8 cellular contexts compared by ENCODE assay signal in genomic region chr11:110295487-110296225, GRCh38. TPM values are rescaled to one million over a fixed set of nuclear protein-coding genes. Genes with fewer than 3 reads are reported as not detected.
A peak's percentile ranks its signal among the peaks of the same experiment; 100 is the strongest.
DNase-seq lines count a peak whose midpoint lies in the region; ATAC-seq and TF ChIP-seq lines count a peak whose summit lies in the region.

No MANE protein-coding gene starts in this region.

- H3K36me3 ChIP-seq in Peyer's patch (no peaks in the 10 kb centered on the region), ovary (no peaks in the 10 kb centered on the region), urinary bladder (ENCODE audit: insufficient read depth) (no peaks in the 10 kb centered on the region)

- TF ChIP-seq EP300 in ovary (IDR thresholded peaks at IDR 0.05) = no peak

- H3K27ac ChIP-seq in Peyer's patch (peak overlapping the region; percentile 75 to 93 (median 88)), ovary (peak overlapping the region; percentile 97 to 99), urinary bladder (ENCODE audit: low read depth) (peak overlapping the region; percentile 97)

- H3K4me1 ChIP-seq in Peyer's patch = peaks cover 0 to 7% (median 0%) of the 10 kb centered on the region in 4 donors
- H3K4me1 ChIP-seq in ovary (ENCODE audit: insufficient read depth) = peaks cover 15% of the 10 kb centered on the region
- H3K4me1 ChIP-seq in urinary bladder (ENCODE audit: insufficient read depth) = no peaks in the 10 kb centered on the region

- intact Hi-C loops in Right ventricle myocardium superior (cut with DNase I) (loop anchor here (10.0 kb wide), 1 partner anchor 69 kb away; no protein-coding TSS in a partner anchor), ovary (cut with DNase I) (no loop called here)

- peak; percentile 54 for ATAC-seq in GM19397 (IDR thresholded peaks at IDR 0.05; ENCODE audit: unreplicated experiment)
- peak; percentile 47 for ATAC-seq in HG03469 (IDR thresholded peaks at IDR 0.05; ENCODE audit: unreplicated experiment)
- ATAC-seq in Right ventricle myocardium superior (ENCODE audit: poor library complexity) = peak; percentile 66

- no peak for TF ChIP-seq POLR2A in Peyer's patch (IDR thresholded peaks at IDR 0.05)
- TF ChIP-seq POLR2A in ovary (IDR thresholded peaks at IDR 0.05) = peak; percentile 11

- H3K4me3 ChIP-seq in Peyer's patch (peak overlapping the region; percentile 71 to 94 (median 80)), ovary (peak overlapping the region; percentile 61), urinary bladder (ENCODE audit: low read depth, low read length) (peak overlapping the region; percentile 96)

- 0 to 1% (median 0%) methylated on average over 38 to 39 of the region's 39 CpGs for WGBS in ovary, 3 donors
- under 1% methylated on average over 39 of the region's 39 CpGs for WGBS in urinary bladder

- DNase-seq in CD1c-positive myeloid dendritic cell (ENCODE audit: extremely low spot score) (peak; percentile 63), Peyer's patch (peak; percentile 59 to 75 (median 69)), Right ventricle myocardium superior (peak; percentile 67), ovary (peak; percentile 54 to 76 (median 74))
- DNase-seq in activated naive CD4-positive, alpha-beta T cell treated with anti-CD3 and anti-CD28 coated beads, Interleukin-2, amount 50 U/mL, for 16 hours = peak; percentile 47

- H3K9me3 ChIP-seq in Peyer's patch = no peaks in the 10 kb centered on the region
- no peaks in the 10 kb centered on the region for H3K9me3 ChIP-seq in ovary

- H3K27me3 ChIP-seq in Peyer's patch (no peaks in the 10 kb centered on the region), ovary (no peaks in the 10 kb centered on the region)

- TF ChIP-seq CTCF in Peyer's patch (IDR thresholded peaks at IDR 0.05) (no peak), ovary (IDR thresholded peaks at IDR 0.05) (no peak)

RNA-seq across cellular contexts. Expression of gene RDX, which starts 0.8 kb away (rescaled TPM):
- total RNA-seq in Peyer's patch (100 to 1,000 TPM in 1 of 4 donors, 10 to 100 TPM in 1, 1 to 10 TPM in 2; 8.3 to 113 (median 13.7) TPM), Right ventricle myocardium superior (114 TPM), ovary (100 to 1,000 TPM in 5 of 7 donors, 10 to 100 TPM in 2; 56.9 to 175 (median 126) TPM), urinary bladder (122 TPM)
- polyA plus RNA-seq in ovary (100 to 1,000 TPM in 1 of 2 donors, 10 to 100 TPM in 1; 40.0 to 144 TPM), urinary bladder (49.9 TPM)

Comparison
In these comparisons a context has a peak if more than half of its experiments do, and no peak if none do; other contexts are left out.
1. Peak in every context shown above with its lines: DNase-seq, ATAC-seq, H3K4me3 ChIP-seq and H3K27ac ChIP-seq.